9 cellular contexts compared by ENCODE assay signal in the genomic region with DNA sequence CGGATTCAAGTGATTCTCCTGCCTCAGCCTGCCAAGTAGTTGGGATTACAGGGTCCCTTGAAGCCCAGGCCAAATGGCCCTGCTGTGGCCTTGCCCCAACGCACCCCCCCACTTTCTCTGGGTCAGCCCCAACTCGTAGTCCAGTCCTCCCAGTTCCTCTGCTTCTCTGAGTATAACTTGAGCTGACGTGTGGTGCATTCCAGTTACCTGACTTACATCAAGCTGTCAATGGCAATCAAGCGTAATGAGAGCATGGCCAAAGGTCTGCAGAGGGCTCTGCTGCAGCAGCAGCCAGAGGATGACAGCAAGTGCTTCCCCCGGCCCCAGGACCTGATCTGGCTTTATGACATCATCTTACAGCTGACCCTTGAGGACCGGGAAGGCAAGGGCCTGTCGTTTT. TPM values are rescaled to one million over a fixed set of nuclear protein-coding genes. Genes with fewer than 3 reads are reported as not detected.
"Had no signal": no experiment of that assay in that cellular context is flagged by ENCODE, and none has a peak within 500 bp of the region (broad histone marks: within the 10 kb centered on the region; RNA-seq: fewer than 3 reads in every experiment).

No MANE protein-coding gene starts in this region.

RNA-seq across cellular contexts. Expression of gene LGALS9C, which starts 50.8 kb away (rescaled TPM):
- total RNA-seq: glomerular endothelial cell, left ventricle myocardium inferior, mesothelial cell of epicardium, omental fat pad, ovary, progenitor cell of endocrine pancreas, right atrium auricular region, skeletal muscle tissue, upper lobe of right lung had no signal
